21 cellular contexts compared by ENCODE assay signal in genomic region chr2:54726431-54726830, GRCh38.
"Had no signal": no experiment of that assay in that cellular context is flagged by ENCODE, and none has a peak within 500 bp of the region (broad histone marks: within the 10 kb centered on the region; RNA-seq: fewer than 3 reads in every experiment).

No MANE protein-coding gene starts in this region.

- H3K36me3 ChIP-seq: esophagus muscularis mucosa, left ventricle myocardium inferior, right lobe of liver, vagina had no signal

- H3K9me3 ChIP-seq: body of pancreas, esophagus muscularis mucosa, left ventricle myocardium inferior, right lobe of liver, testis, vagina had no signal

- H3K4me1 ChIP-seq: right lobe of liver, testis had no signal

- H3K27ac ChIP-seq: body of pancreas, esophagus muscularis mucosa, left ventricle myocardium inferior, right lobe of liver, skin epidermis, testis, vagina had no signal

- H3K4me3 Mint-ChIP-seq: activated CD4-positive, alpha-beta memory T cell treated with anti-CD3 and anti-CD28 coated beads for 36 hours; dendritic cell treated with granulocyte-macrophage colony-stimulating factor and Interleukin-4, amounts not matched to agents 40 ng/mL and 50 ng/mL, for 4 days; mesothelial cell of epicardium; stimulated activated naive B cell treated with anti-CD40 and anti-IgM and Interleukin-4, amounts not matched to agents 10 μg/mL and 1 μg/mL and 100 μg/mL, for 72 hours had no signal

- ATAC-seq: body of pancreas; naive thymus-derived CD8-positive, alpha-beta T cell; right lobe of liver; stimulated activated naive B cell treated with anti-CD40 and anti-IgM and Interleukin-4, amounts not matched to agents 10 μg/mL and 1 μg/mL and 100 μg/mL, for 72 hours had no signal

- DNase-seq: activated CD4-positive, alpha-beta memory T cell treated with anti-CD3 and anti-CD28 coated beads for 36 hours; activated CD4-positive, alpha-beta T cell treated with anti-CD3 and anti-CD28 coated beads for 48 hours; activated effector memory CD4-positive, alpha-beta T cell treated with Interleukin-2 at 50 U/mL for 16 hours; activated naive CD4-positive, alpha-beta T cell treated with anti-CD3 and anti-CD28 coated beads, Interleukin-2, amount 50 U/mL, for 16 hours; activated T-cell treated with anti-CD3 and anti-CD28 coated beads, Interleukin-2, amount 50 U/mL, for 48 hours; body of pancreas; effector CD8-positive, alpha-beta T cell; hippocampal formation; left ventricle myocardium inferior; naive thymus-derived CD8-positive, alpha-beta T cell; occipital lobe; right lobe of liver; stimulated activated CD8-positive, alpha-beta memory T cell treated with anti-CD3 and anti-CD28 coated beads, Interleukin-4, amount 100 ng/mL, for 48 hours; stimulated activated naive B cell treated with anti-CD40 and anti-IgM and Interleukin-4, amounts not matched to agents 10 μg/mL and 1 μg/mL and 100 μg/mL, for 72 hours; testis; trophoblast cell had no signal

- H3K27me3 ChIP-seq: body of pancreas, right lobe of liver, testis, vagina had no signal

- H3K4me3 ChIP-seq: body of pancreas, esophagus muscularis mucosa, left ventricle myocardium inferior, right lobe of liver, skin epidermis, testis, vagina had no signal

- H3K9me3 Mint-ChIP-seq: activated CD4-positive, alpha-beta memory T cell treated with anti-CD3 and anti-CD28 coated beads for 36 hours; dendritic cell treated with granulocyte-macrophage colony-stimulating factor and Interleukin-4, amounts not matched to agents 40 ng/mL and 50 ng/mL, for 4 days; mesothelial cell of epicardium; stimulated activated naive B cell treated with anti-CD40 and anti-IgM and Interleukin-4, amounts not matched to agents 10 μg/mL and 1 μg/mL and 100 μg/mL, for 72 hours had no signal

- H3K36me3 Mint-ChIP-seq: activated CD4-positive, alpha-beta memory T cell treated with anti-CD3 and anti-CD28 coated beads for 36 hours; mesothelial cell of epicardium; naive thymus-derived CD8-positive, alpha-beta T cell; stimulated activated naive B cell treated with anti-CD40 and anti-IgM and Interleukin-4, amounts not matched to agents 10 μg/mL and 1 μg/mL and 100 μg/mL, for 72 hours had no signal

- H3K27ac Mint-ChIP-seq: activated CD4-positive, alpha-beta memory T cell treated with anti-CD3 and anti-CD28 coated beads for 36 hours; dendritic cell treated with granulocyte-macrophage colony-stimulating factor and Interleukin-4, amounts not matched to agents 40 ng/mL and 50 ng/mL, for 4 days; mesothelial cell of epicardium; naive thymus-derived CD8-positive, alpha-beta T cell; stimulated activated naive B cell treated with anti-CD40 and anti-IgM and Interleukin-4, amounts not matched to agents 10 μg/mL and 1 μg/mL and 100 μg/mL, for 72 hours had no signal
